ENCODE assay signal across 16 cellular contexts in the genomic region with DNA sequence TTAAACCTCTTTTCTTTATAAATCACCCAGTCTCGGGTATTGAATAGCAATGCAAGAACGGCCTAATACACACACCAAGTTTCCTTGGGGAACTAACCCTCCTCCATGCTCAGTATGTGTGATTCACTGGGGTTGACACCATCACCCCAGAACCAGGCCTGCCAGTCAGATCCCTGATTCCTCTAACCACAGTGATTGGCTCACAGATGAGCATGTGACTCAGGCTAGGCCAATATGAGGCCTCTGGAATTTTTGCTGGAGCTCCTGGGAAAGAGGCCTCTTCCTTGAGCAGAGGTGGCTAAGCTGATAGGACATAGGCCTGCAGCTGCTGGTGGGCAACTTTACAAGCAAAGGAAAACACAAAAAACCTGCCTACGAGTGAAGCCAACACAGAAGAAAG.
"Had no signal": no experiment of that assay in that cellular context is flagged by ENCODE, and none has a peak within 500 bp of the region (broad histone marks: within the 10 kb centered on the region; RNA-seq: fewer than 3 reads in every experiment).

No MANE protein-coding gene starts in this region.

- DNase-seq: activated CD4-positive, CD25-positive, alpha-beta regulatory T cell treated with anti-CD3 and anti-CD28 coated beads, Interleukin-2, amount 50 U/mL, for 72 hours; activated naive CD4-positive, alpha-beta T cell treated with Interleukin-2 at 50 U/mL for 16 hours; activated T-cell treated with anti-CD3 and anti-CD28 coated beads for 4 hours; aorta; dermis blood vessel endothelial cell; effector memory CD8-positive, alpha-beta T cell; naive B cell; pancreas; sigmoid colon; stimulated activated CD4-positive, alpha-beta T cell treated with anti-CD3 and anti-CD28 coated beads, Interleukin-1b, Interleukin-23, amount 100 ng/mL, for 48 hours; stomach; testis; upper lobe of left lung had no signal

- H3K4me1 ChIP-seq: gastroesophageal sphincter, pancreas, sigmoid colon, stomach, testis, upper lobe of left lung had no signal

- H3K27ac ChIP-seq: epithelial cell of prostate, gastroesophageal sphincter, pancreas, sigmoid colon, stomach, testis, upper lobe of left lung had no signal

- H3K36me3 ChIP-seq: gastroesophageal sphincter, pancreas, sigmoid colon, stomach, upper lobe of left lung had no signal

- H3K9me3 ChIP-seq: pancreas, sigmoid colon, testis had no signal

- H3K4me3 ChIP-seq: gastroesophageal sphincter, pancreas, sigmoid colon, stomach, testis, upper lobe of left lung had no signal

- ATAC-seq: activated T-helper 17 cell treated with anti-CD3 and anti-CD28 coated beads, Interleukin-2, amount 50 U/mL, for 72 hours; effector memory CD8-positive, alpha-beta T cell; gastroesophageal sphincter; pancreas had no signal

- H3K27me3 ChIP-seq: pancreas, testis, upper lobe of left lung had no signal
